7 cellular contexts compared by ENCODE assay signal in genomic region chr18:3248062-3248669, GRCh38. TPM values are rescaled to one million over a fixed set of nuclear protein-coding genes. Genes with fewer than 3 reads are reported as not detected.
A peak's percentile ranks its signal among the peaks of the same experiment; 100 is the strongest.
DNase-seq lines count a peak whose midpoint lies in the region; ATAC-seq, FAIRE-seq and TF ChIP-seq lines count a peak whose summit lies in the region.

No MANE protein-coding gene starts in this region.

- 0 out of 2 replicates have a peak, but pooled peaks cover 1% of the 10 kb centered on the region for H3K36me3 ChIP-seq in MM.1S (replicated peaks; ENCODE audit: insufficient read depth, low read length)
- H3K36me3 ChIP-seq in body of pancreas (replicated peaks in 1 of 2; ENCODE audit: insufficient read depth in 1 of 2, low read depth in 2 of 2) = no peaks in the 10 kb centered on the region
- H3K36me3 ChIP-seq in HepG2 (replicated peaks in 1 of 2; ENCODE audit: control insufficient read depth in 1 of 2, insufficient read depth in 2 of 2, low read length in 2 of 2) = peaks cover 0 to under 1% of the 10 kb centered on the region in 2 experiments; a peak in 2 of 5 replicates
- peaks cover 0 to 8% of the 10 kb centered on the region in 2 donors for H3K36me3 ChIP-seq in thyroid gland

- H3K4me3 ChIP-seq in MM.1S (ENCODE audit: low read length) (peak overlapping the region; percentile 93), body of pancreas (peak overlapping the region; percentile 59 to 89), HepG2 (replicated peaks in 1 of 3; ENCODE audit: insufficient read depth in 1 of 3, low read depth in 2 of 3, low read length in 3 of 3) (peak overlapping the region; percentile 92 to 94 (median 93)), thyroid gland (replicated peaks in 1 of 3) (peak overlapping the region; percentile 72 to 98 (median 96))

- H3K4me1 ChIP-seq in MM.1S (ENCODE audit: low read length) = peaks cover 20% of the 10 kb centered on the region
- peaks cover 58% of the 10 kb centered on the region for H3K4me1 ChIP-seq in body of pancreas
- peaks cover 63% of the 10 kb centered on the region for H3K4me1 ChIP-seq in HepG2 (ENCODE audit: insufficient read depth, low read length)
- peaks cover 5 to 32% of the 10 kb centered on the region in 2 donors for H3K4me1 ChIP-seq in thyroid gland

- H3K9ac ChIP-seq in MM.1S (ENCODE audit: low read length) (peak overlapping the region; percentile 88), HepG2 (ENCODE audit: insufficient read depth, low read depth, low read length) (peak overlapping the region; percentile 94)

- 0% methylated on average over 12 to 22 of the region's 22 CpGs for WGBS in body of pancreas, 2 donors
- WGBS in HepG2 (ENCODE audit: low lambda C conversion rate) = 0% methylated on average over 16 of the region's 22 CpGs
- WGBS in thyroid gland, 2 donors = 1% methylated on average over 14 to 16 of the region's 22 CpGs

- POLR2A ChIA-PET in HepG2 (lab: Yijun Ruan, JAX) = interaction anchor here (1.1 to 5.4 kb wide), 18 partner anchors 8 to 482 kb away, joined by 3 to 54 read pairs (median 12); partner anchors contain the start of genes MYL12B and MYOM1

- H3K27ac ChIP-seq in MM.1S (ENCODE audit: low read length) (peak overlapping the region; percentile 91), body of pancreas (peak overlapping the region; percentile 98 to 99 (median 99)), HepG2 (ENCODE audit: extremely low read length, insufficient read depth, low read length) (peak overlapping the region; percentile 93), thyroid gland (peak overlapping the region; percentile 97 to 100 (median 99))

- BruUV-seq in HepG2 (replicated peaks; lab: Mats Ljungman, UMichigan) = TSS peak; percentile 69

- CTCF ChIA-PET in HepG2 (lab: Yijun Ruan, JAX; ENCODE audit: low intra/inter-chr PET ratio, low total read pairs) = no interaction called here

- H3K9me2 ChIP-seq in MM.1S (replicated peaks; ENCODE audit: insufficient read depth, low read length) = no peaks in the 10 kb centered on the region

- no peak overlapping the region; the same call in 1 of the 2 replicates for H2AFZ ChIP-seq in MM.1S (ENCODE audit: low read length)
- no peak overlapping the region for H2AFZ ChIP-seq in HepG2 (ENCODE audit: low read length)

- no peak for TF ChIP-seq CTCF in MM.1S (IDR thresholded peaks at IDR 0.05; ENCODE audit: low read length)
- no peak for TF ChIP-seq CTCF in body of pancreas (IDR thresholded peaks at IDR 0.05)
- no peak for TF ChIP-seq CTCF in HepG2 (CRISPR knock-in tag; IDR thresholded peaks at IDR 0.05)
- TF ChIP-seq CTCF in thyroid gland (IDR thresholded peaks at IDR 0.05) = no peak

- no peak for DNase-seq in GM12891 (ENCODE audit: insufficient read length, low spot score)
- DNase-seq in MM.1S = peak; percentile 51
- peak in 1 of 4 donors; percentile 55 for DNase-seq in body of pancreas
- DNase-seq in HepG2 (ENCODE audit: low spot score) = no peak
- DNase-seq in thyroid gland = peak in 1 of 2 donors; percentile 42
- DNase-seq in kidney glomerular epithelial cell (lab: John Stamatoyannopoulos, UW) = no peak
- DNase-seq in NCI-H1105 (lab: John Stamatoyannopoulos, UW) = no peak

- no peak for TF ChIP-seq POLR2A in GM12891 (IDR thresholded peaks at IDR 0.05; ENCODE audit: low read depth, low read length)
- no peak for TF ChIP-seq POLR2A in body of pancreas (IDR thresholded peaks at IDR 0.05)
- TF ChIP-seq POLR2A in HepG2 (IDR thresholded peaks at IDR 0.05; ENCODE audit: insufficient read depth in 1 of 2, low read depth in 2 of 2, low read length in 2 of 2) = no peak
- TF ChIP-seq POLR2A in thyroid gland (IDR thresholded peaks at IDR 0.05) = no peak

- FAIRE-seq in GM12891 (lab: Jason Lieb, UNC) (peak; percentile 23), HepG2 (lab: Jason Lieb, UNC) (no peak)

- H3F3A ChIP-seq in MM.1S (ENCODE audit: insufficient read depth, low read length) = peaks cover 20% of the 10 kb centered on the region

- peaks cover 19% of the 10 kb centered on the region for H4K20me1 ChIP-seq in MM.1S (ENCODE audit: insufficient read depth, low read length)
- H4K20me1 ChIP-seq in HepG2 (ENCODE audit: insufficient read depth, low read length) = peaks cover 13% of the 10 kb centered on the region; the same call in 1 of the 2 replicates

- no peak for TF ChIP-seq RAD21 in HepG2 (CRISPR knock-in tag; IDR thresholded peaks at IDR 0.05)

- H3K27me3 ChIP-seq in MM.1S (replicated peaks; ENCODE audit: insufficient read depth, low read length) (no peaks in the 10 kb centered on the region), body of pancreas (no peaks in the 10 kb centered on the region), HepG2 (ENCODE audit: control insufficient read depth in 1 of 2, insufficient read depth in 2 of 2, low read length in 2 of 2) (no peaks in the 10 kb centered on the region; a peak in 2 of 5 replicates), thyroid gland (no peaks in the 10 kb centered on the region)

- H3K79me2 ChIP-seq in MM.1S (ENCODE audit: low read length) (peaks cover 55% of the 10 kb centered on the region), HepG2 (ENCODE audit: insufficient read depth, low read length) (peaks cover 75% of the 10 kb centered on the region)

- H3K4me2 ChIP-seq in MM.1S (ENCODE audit: low read depth, low read length) (peak overlapping the region; percentile 92), HepG2 (ENCODE audit: low read depth, low read length) (peak overlapping the region; percentile 63)

- ATAC-seq in body of pancreas (no peak), HepG2 (no peak; the same call in 2 of the 3 replicates)

- TF ChIP-seq EP300 in HepG2 (IDR thresholded peaks at IDR 0.05; ENCODE audit: low read depth in 2 of 2, low read length in 2 of 2) = no peak
- TF ChIP-seq EP300 in HepG2 (CRISPR knock-in tag; IDR thresholded peaks at IDR 0.05; ENCODE audit: borderline replicate concordance) = no peak

- intact Hi-C loops in body of pancreas (cut with DNase I) = loop anchor here (5.0 to 10.0 kb wide), 2 partner anchors 93 to 316 kb away; no protein-coding TSS in a partner anchor
- intact Hi-C loops in HepG2 (cut with micrococcal nuclease; ENCODE audit: unreplicated experiment) = loop anchor here (5.0 kb wide), 1 partner anchor 46 kb away; no protein-coding TSS in a partner anchor
- intact Hi-C loops in thyroid gland (cut with DNase I) = loop anchor here (10.0 kb wide), 1 partner anchor 233 kb away; the partner anchor contains the start of gene LPIN2

- in situ Hi-C loops in HepG2 (cut with HindIII; ENCODE audit: extremely low pct_ligation_motif_present, low pct_unique_long_range_greater_than_20kb) = loop anchor here (5.0 kb wide), 2 partner anchors 96 to 316 kb away; no protein-coding TSS in a partner anchor

- no peaks in the 10 kb centered on the region for H3K9me3 ChIP-seq in MM.1S (replicated peaks; ENCODE audit: insufficient read depth, low read length)
- no peaks in the 10 kb centered on the region for H3K9me3 ChIP-seq in body of pancreas
- H3K9me3 ChIP-seq in HepG2 (ENCODE audit: low read length) = no peaks in the 10 kb centered on the region
- no peaks in the 10 kb centered on the region for H3K9me3 ChIP-seq in thyroid gland

RNA-seq across cellular contexts. Expression of gene MYL12A, which starts 0.6 kb away (rescaled TPM):
- polyA plus RNA-seq in GM12891 (2012; ENCODE audit: low read depth, missing spikeins) = 362 TPM
- 100 to 1,000 TPM; 102 to 174 TPM for total RNA-seq in body of pancreas
- 277 and 357 TPM in 2 replicates for total RNA-seq in HepG2 (2016; rRNA removed; fragmentation: Illumina TruSeq; extraction: Trizol)
- total RNA-seq in HepG2 (2016; cell fraction: cytosol; rRNA removed; fragmentation: Illumina TruSeq; extraction: Trizol; ENCODE audit: low read depth) = 95.1 and 97.4 TPM in 2 replicates
- total RNA-seq in HepG2 (2016; cell fraction: insoluble cytoplasmic fraction; rRNA removed; fragmentation: Illumina TruSeq; extraction: Trizol) = 277 and 377 TPM in 2 replicates
- 78.5 and 96.6 TPM in 2 replicates for total RNA-seq in HepG2 (2016; cell fraction: membrane; rRNA removed; fragmentation: Illumina TruSeq; extraction: Trizol)
- 143 and 145 TPM in 2 replicates for total RNA-seq in HepG2 (2016; cell fraction: nucleus; rRNA removed; fragmentation: Illumina TruSeq; extraction: Trizol)
- 243 and 261 TPM in 2 replicates for polyA plus RNA-seq in HepG2 (2011; rRNA removed)
- polyA plus RNA-seq in HepG2 (2011; cell fraction: cytosol; rRNA removed) = 156 and 261 TPM in 2 replicates
- polyA plus RNA-seq in HepG2 (2011; cell fraction: nucleus; rRNA removed) = 65.4 and 82.9 TPM in 2 replicates
- polyA plus RNA-seq in HepG2 (2012) = 263 and 319 TPM in 2 replicates
- polyA plus RNA-seq in HepG2 (2016; cell fraction: cytosol; fragmentation: Illumina TruSeq; extraction: Trizol; ENCODE audit: low read depth) = 53.2 and 57.8 TPM in 2 replicates
- polyA plus RNA-seq in HepG2 (2016; cell fraction: insoluble cytoplasmic fraction; fragmentation: Illumina TruSeq; extraction: Trizol; ENCODE audit: low read depth) = 305 and 333 TPM in 2 replicates
- polyA plus RNA-seq in HepG2 (2016; cell fraction: membrane; fragmentation: Illumina TruSeq; extraction: Trizol; ENCODE audit: low read depth) = 53.7 and 63.8 TPM in 2 replicates
- polyA plus RNA-seq in HepG2 (2016; cell fraction: nucleus; fragmentation: Illumina TruSeq; extraction: Trizol; ENCODE audit: insufficient read depth, low read depth) = 156 and 160 TPM in 2 replicates
- polyA minus RNA-seq in HepG2 (2011; rRNA and poly(A)+ RNA removed; ENCODE audit: low replicate concordance) = 91.9 and 99.7 TPM in 2 replicates
- polyA minus RNA-seq in HepG2 (2011; cell fraction: cytosol; rRNA and poly(A)+ RNA removed) = 172 and 198 TPM in 2 replicates
- polyA minus RNA-seq in HepG2 (2011; cell fraction: nucleus; rRNA and poly(A)+ RNA removed) = 130 and 202 TPM in 2 replicates
- total RNA-seq in thyroid gland = 100 to 1,000 TPM; 306 to 544 (median 331) TPM

RNA-seq across cellular contexts. Expression of gene MYL12B, which starts 13.8 kb away (rescaled TPM):
- 246 TPM for polyA plus RNA-seq in GM12891 (2012; ENCODE audit: low read depth, missing spikeins)
- total RNA-seq in body of pancreas = 100 to 1,000 TPM in 1 of 2 donors, 10 to 100 TPM in 1; 84.7 to 121 TPM
- total RNA-seq in HepG2 (2016; rRNA removed; fragmentation: Illumina TruSeq; extraction: Trizol) = 340 and 475 TPM in 2 replicates
- 118 and 121 TPM in 2 replicates for total RNA-seq in HepG2 (2016; cell fraction: cytosol; rRNA removed; fragmentation: Illumina TruSeq; extraction: Trizol; ENCODE audit: low read depth)
- 344 and 488 TPM in 2 replicates for total RNA-seq in HepG2 (2016; cell fraction: insoluble cytoplasmic fraction; rRNA removed; fragmentation: Illumina TruSeq; extraction: Trizol)
- 130 and 135 TPM in 2 replicates for total RNA-seq in HepG2 (2016; cell fraction: membrane; rRNA removed; fragmentation: Illumina TruSeq; extraction: Trizol)
- total RNA-seq in HepG2 (2016; cell fraction: nucleus; rRNA removed; fragmentation: Illumina TruSeq; extraction: Trizol) = 113 and 117 TPM in 2 replicates
- 238 and 265 TPM in 2 replicates for polyA plus RNA-seq in HepG2 (2011; rRNA removed)
- 202 and 250 TPM in 2 replicates for polyA plus RNA-seq in HepG2 (2011; cell fraction: cytosol; rRNA removed)
- polyA plus RNA-seq in HepG2 (2011; cell fraction: nucleus; rRNA removed) = 45.6 and 55.4 TPM in 2 replicates
- 212 and 213 TPM in 2 replicates for polyA plus RNA-seq in HepG2 (2012)
- 96.0 and 108 TPM in 2 replicates for polyA plus RNA-seq in HepG2 (2016; cell fraction: cytosol; fragmentation: Illumina TruSeq; extraction: Trizol; ENCODE audit: low read depth)
- 470 and 496 TPM in 2 replicates for polyA plus RNA-seq in HepG2 (2016; cell fraction: insoluble cytoplasmic fraction; fragmentation: Illumina TruSeq; extraction: Trizol; ENCODE audit: low read depth)
- polyA plus RNA-seq in HepG2 (2016; cell fraction: membrane; fragmentation: Illumina TruSeq; extraction: Trizol; ENCODE audit: low read depth) = 102 and 106 TPM in 2 replicates
- polyA plus RNA-seq in HepG2 (2016; cell fraction: nucleus; fragmentation: Illumina TruSeq; extraction: Trizol; ENCODE audit: insufficient read depth, low read depth) = 168 and 175 TPM in 2 replicates
- polyA minus RNA-seq in HepG2 (2011; rRNA and poly(A)+ RNA removed; ENCODE audit: low replicate concordance) = 114 and 173 TPM in 2 replicates
- polyA minus RNA-seq in HepG2 (2011; cell fraction: cytosol; rRNA and poly(A)+ RNA removed) = 94.2 and 95.6 TPM in 2 replicates
- 30.6 and 55.3 TPM in 2 replicates for polyA minus RNA-seq in HepG2 (2011; cell fraction: nucleus; rRNA and poly(A)+ RNA removed)
- total RNA-seq in thyroid gland = 100 to 1,000 TPM; 334 to 467 (median 446) TPM

RNA-seq across cellular contexts. Expression of gene MYOM1, which starts 28.4 kb away (rescaled TPM):
- 0.86 TPM for polyA plus RNA-seq in GM12891 (2012; ENCODE audit: low read depth, missing spikeins)
- total RNA-seq in body of pancreas = 10 to 100 TPM; 10.9 to 21.8 TPM
- total RNA-seq in HepG2 (2016; rRNA removed; fragmentation: Illumina TruSeq; extraction: Trizol) = 0.46 and 1.0 TPM in 2 replicates
- total RNA-seq in HepG2 (2016; cell fraction: cytosol; rRNA removed; fragmentation: Illumina TruSeq; extraction: Trizol; ENCODE audit: low read depth) = 0.35 and 1.3 TPM in 2 replicates
- 0.97 and 0.98 TPM in 2 replicates for total RNA-seq in HepG2 (2016; cell fraction: insoluble cytoplasmic fraction; rRNA removed; fragmentation: Illumina TruSeq; extraction: Trizol)
- total RNA-seq in HepG2 (2016; cell fraction: membrane; rRNA removed; fragmentation: Illumina TruSeq; extraction: Trizol) = 0.49 and 0.76 TPM in 2 replicates
- total RNA-seq in HepG2 (2016; cell fraction: nucleus; rRNA removed; fragmentation: Illumina TruSeq; extraction: Trizol) = 0.47 and 1.3 TPM in 2 replicates
- 0.98 and 1.6 TPM in 2 replicates for polyA plus RNA-seq in HepG2 (2011; rRNA removed)
- polyA plus RNA-seq in HepG2 (2011; cell fraction: cytosol; rRNA removed) = 1.0 and 1.4 TPM in 2 replicates
- 3.6 and 4.1 TPM in 2 replicates for polyA plus RNA-seq in HepG2 (2011; cell fraction: nucleus; rRNA removed)
- 2.6 and 3.3 TPM in 2 replicates for polyA plus RNA-seq in HepG2 (2012)
- polyA plus RNA-seq in HepG2 (2016; cell fraction: cytosol; fragmentation: Illumina TruSeq; extraction: Trizol; ENCODE audit: low read depth) = 0.16 and 0.17 TPM in 2 replicates
- polyA plus RNA-seq in HepG2 (2016; cell fraction: insoluble cytoplasmic fraction; fragmentation: Illumina TruSeq; extraction: Trizol; ENCODE audit: low read depth) = 0.60 and 0.63 TPM in 2 replicates
- polyA plus RNA-seq in HepG2 (2016; cell fraction: membrane; fragmentation: Illumina TruSeq; extraction: Trizol; ENCODE audit: low read depth) = 0.25 and 0.37 TPM in 2 replicates
- polyA plus RNA-seq in HepG2 (2016; cell fraction: nucleus; fragmentation: Illumina TruSeq; extraction: Trizol; ENCODE audit: insufficient read depth, low read depth) = 1.1 and 1.2 TPM in 2 replicates
- 0.75 and 0.82 TPM in 2 replicates for polyA minus RNA-seq in HepG2 (2011; rRNA and poly(A)+ RNA removed; ENCODE audit: low replicate concordance)
- polyA minus RNA-seq in HepG2 (2011; cell fraction: cytosol; rRNA and poly(A)+ RNA removed) = 0.89 and 0.97 TPM in 2 replicates
- 2.8 and 4.2 TPM in 2 replicates for polyA minus RNA-seq in HepG2 (2011; cell fraction: nucleus; rRNA and poly(A)+ RNA removed)
- total RNA-seq in thyroid gland = 1 to 10 TPM; 2.3 to 3.1 (median 3.1) TPM
